8 cellular contexts compared by ENCODE assay signal in genomic region chr11:5690216-5690615, GRCh38. TPM values are rescaled to one million over a fixed set of nuclear protein-coding genes. Genes with fewer than 3 reads are reported as not detected.
DNase-seq lines count a peak whose midpoint lies in the region; ATAC-seq and TF ChIP-seq lines count a peak whose summit lies in the region.

No MANE protein-coding gene starts in this region.

- H3K4me3 ChIP-seq in OCI-LY1 (ENCODE audit: low read depth, low read length, poor library complexity, severe bottlenecking) = peak overlapping the region; percentile 80
- peak overlapping the region; percentile 55 for H3K4me3 ChIP-seq in epithelial cell of proximal tubule (ENCODE audit: low read depth, low read length)
- peak overlapping the region; percentile 39 for H3K4me3 ChIP-seq in neuron (ENCODE audit: low read length)

- H3K4me2 ChIP-seq in OCI-LY1 (ENCODE audit: low read length) = peak overlapping the region; percentile 82

- CTCF ChIA-PET in CD4-positive, alpha-beta T cell (lab: Charles Lee) = no interaction called here

- ATAC-seq in CD4-positive, alpha-beta T cell (ENCODE audit: poor library complexity) = no peak
- ATAC-seq in GM19467 (IDR thresholded peaks at IDR 0.05; ENCODE audit: unreplicated experiment) = no peak

- H3K9ac ChIP-seq in OCI-LY1 (ENCODE audit: low read length) = peak overlapping the region; percentile 89

- H3K4me1 ChIP-seq in OCI-LY1 (ENCODE audit: insufficient read depth, low read length, severe bottlenecking) = peaks cover 37% of the 10 kb centered on the region
- H3K4me1 ChIP-seq in neuron (ENCODE audit: insufficient read depth, low read length) = peaks cover 14% of the 10 kb centered on the region

- no peak for DNase-seq in CD4-positive, alpha-beta T cell
- DNase-seq in epithelial cell of proximal tubule (ENCODE audit: low read depth) (no peak), mucosa of gallbladder (ENCODE audit: low spot score) (no peak), NCI-H1105 (lab: John Stamatoyannopoulos, UW) (no peak), DMS53 treated with DMSO at 0.1 percent for 48 hours (lab: John Stamatoyannopoulos, UW; ENCODE audit: unreplicated experiment) (no peak)

- no peaks in the 10 kb centered on the region for H4K20me1 ChIP-seq in OCI-LY1 (ENCODE audit: insufficient read depth, low read length)

- intact Hi-C loops in CD4-positive, alpha-beta T cell (cut with DNase I, micrococcal nuclease) = loop anchor here (10.0 kb wide), 3 partner anchors 545 to 1085 kb away; partner anchors contain the start of genes CNGA4 (in 1 of the 2), FHIP1B (in 1 of the 2) and TRIM68 (in 1 of the 2)

- H2AFZ ChIP-seq in OCI-LY1 (ENCODE audit: low read length) (no peak overlapping the region), neuron (ENCODE audit: low read depth, low read length) (peak overlapping the region; percentile 92)

- peak overlapping the region; percentile 77 for H3K27ac ChIP-seq in CD4-positive, alpha-beta T cell (ENCODE audit: low read depth, low read length)
- peak overlapping the region; percentile 93 for H3K27ac ChIP-seq in OCI-LY1 (ENCODE audit: low read depth, low read length, poor library complexity, severe bottlenecking)

- no peaks in the 10 kb centered on the region for H3K9me2 ChIP-seq in OCI-LY1 (ENCODE audit: low read depth, low read length)

- no peaks in the 10 kb centered on the region; the same call in 1 of the 2 replicates for H3K79me2 ChIP-seq in OCI-LY1 (ENCODE audit: insufficient read depth, low read length)

- H3F3A ChIP-seq in OCI-LY1 (ENCODE audit: insufficient read depth, low read length) = no peaks in the 10 kb centered on the region

- no peaks in the 10 kb centered on the region for H3K9me3 Mint-ChIP-seq in CD4-positive, alpha-beta T cell

- H3K4me1 Mint-ChIP-seq in CD4-positive, alpha-beta T cell (ENCODE audit: low read depth) = peaks cover 66% of the 10 kb centered on the region

- 0 out of 2 replicates have a peak, but pooled peaks cover 2% of the 10 kb centered on the region for H3K36me3 ChIP-seq in OCI-LY1 (ENCODE audit: insufficient read depth, low read length)
- no peaks in the 10 kb centered on the region for H3K36me3 ChIP-seq in neuron (ENCODE audit: insufficient read depth, low read length)

- POLR2A ChIA-PET in CD4-positive, alpha-beta T cell (lab: Charles Lee) = interaction anchor here (0.9 to 2.5 kb wide), 10 partner anchors 8 to 792 kb away, joined by 3 to 19 read pairs (median 5); partner anchors contain the start of genes ARFIP2, TIMM10B and TRIM34

- no peak for TF ChIP-seq CTCF in CD4-positive, alpha-beta T cell (IDR thresholded peaks at IDR 0.05)
- TF ChIP-seq CTCF in OCI-LY1 (IDR thresholded peaks at IDR 0.05; ENCODE audit: low read length) (no peak), epithelial cell of proximal tubule (conservative IDR thresholded peaks at IDR 0.05; ENCODE audit: low read depth, low read length) (no peak)

- no peaks in the 10 kb centered on the region for H3K27me3 ChIP-seq in CD4-positive, alpha-beta T cell (ENCODE audit: control insufficient read depth, insufficient read depth, low read length)
- H3K27me3 ChIP-seq in OCI-LY1 (ENCODE audit: insufficient read depth, low read length) = no peaks in the 10 kb centered on the region
- no peaks in the 10 kb centered on the region for H3K27me3 ChIP-seq in neuron (ENCODE audit: insufficient read depth, low read length)

- H3K36me3 Mint-ChIP-seq in CD4-positive, alpha-beta T cell (ENCODE audit: low read depth) = peaks cover 48% of the 10 kb centered on the region

- H3K9me3 ChIP-seq in CD4-positive, alpha-beta T cell (ENCODE audit: control insufficient read depth, low read length) = no peaks in the 10 kb centered on the region
- H3K9me3 ChIP-seq in OCI-LY1 (ENCODE audit: low read length) (no peaks in the 10 kb centered on the region), neuron (ENCODE audit: low read length) (no peaks in the 10 kb centered on the region)

- no peaks in the 10 kb centered on the region for H3K27me3 Mint-ChIP-seq in CD4-positive, alpha-beta T cell

- peak overlapping the region; percentile 92 for H3K4me3 Mint-ChIP-seq in CD4-positive, alpha-beta T cell

- H3K27ac Mint-ChIP-seq in CD4-positive, alpha-beta T cell = peak overlapping the region; percentile 91

RNA-seq across cellular contexts. Expression of gene TRIM22, which starts 0.6 kb away (rescaled TPM):
- 100 to 1,000 TPM; 198 to 206 TPM for total RNA-seq in CD4-positive, alpha-beta T cell
- 8.2 and 18.9 TPM in 2 replicates for total RNA-seq in epithelial cell of proximal tubule
- 43.9 TPM for total RNA-seq in mucosa of gallbladder

RNA-seq across cellular contexts. Expression of gene TRIM5, which starts 5.3 kb away (rescaled TPM):
- 1 to 10 TPM; 5.9 to 8.0 TPM for total RNA-seq in CD4-positive, alpha-beta T cell
- total RNA-seq in epithelial cell of proximal tubule (20.5 and 28.5 TPM in 2 replicates), mucosa of gallbladder (39.8 TPM)

RNA-seq across cellular contexts. Expression of gene OR56B1, which starts 46.0 kb away (rescaled TPM):
- under 1 TPM; 0.14 to 0.17 TPM for total RNA-seq in CD4-positive, alpha-beta T cell
- total RNA-seq in epithelial cell of proximal tubule (not detected in 2 replicates), mucosa of gallbladder (not detected)
